In the genomic region with DNA sequence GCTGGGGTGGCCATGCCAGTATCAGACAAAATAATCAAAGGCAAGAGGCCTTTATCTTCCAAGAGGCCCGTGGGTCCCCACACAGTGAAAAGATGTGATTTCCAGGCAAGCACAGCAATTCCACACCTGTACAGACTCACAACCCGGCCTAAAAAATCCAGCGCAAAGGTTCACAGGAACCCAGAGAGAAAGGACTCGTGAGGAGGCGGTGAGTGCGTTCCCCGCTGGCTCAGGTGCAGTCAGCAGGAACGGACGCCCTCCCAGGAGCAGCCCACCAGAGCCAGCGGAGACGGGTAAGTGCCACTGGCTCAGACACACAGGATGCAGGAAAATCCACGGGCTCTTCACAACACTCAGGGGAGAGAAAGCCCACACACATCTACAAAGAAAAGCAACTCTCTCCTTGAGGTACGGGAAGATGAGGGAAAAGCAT, we compare ENCODE assay signal across 17 cellular contexts. TPM values are rescaled to one million over a fixed set of nuclear protein-coding genes. Genes with fewer than 3 reads are reported as not detected.
A peak's percentile ranks its signal among the peaks of the same experiment; 100 is the strongest.
DNase-seq lines count a peak whose midpoint lies in the region; ATAC-seq and TF ChIP-seq lines count a peak whose summit lies in the region.
"Had no signal": no experiment of that assay in that cellular context is flagged by ENCODE, and none has a peak within 500 bp of the region (broad histone marks: within the 10 kb centered on the region; RNA-seq: fewer than 3 reads in every experiment).

No MANE protein-coding gene starts in this region.

- no peaks in the 10 kb centered on the region for H3K9me3 ChIP-seq in hepatocyte (ENCODE audit: low read depth)
- H3K9me3 ChIP-seq in neural progenitor cell (ENCODE audit: low read depth), result no peaks in the 10 kb centered on the region
- no peaks in the 10 kb centered on the region for H3K9me3 ChIP-seq in upper lobe of left lung
- H3K9me3 ChIP-seq: breast epithelium, thyroid gland had no signal

- no peak for TF ChIP-seq POLR2A in upper lobe of left lung (IDR thresholded peaks at IDR 0.05)

- no peaks in the 10 kb centered on the region for H3K9me2 ChIP-seq in hepatocyte (replicated peaks; ENCODE audit: insufficient read depth)

- H3K27me3 Mint-ChIP-seq in natural killer cell (ENCODE audit: low read depth in 2 of 2), result no peaks in the 10 kb centered on the region
- H3K27me3 Mint-ChIP-seq in natural killer cell treated with Interleukin-12 subunit alpha and Interleukin-12 subunit beta and Interleukin-15 and Interleukin-18, amount 100 ng/mL, for 72 hours, result no peaks in the 10 kb centered on the region
- no peaks in the 10 kb centered on the region for H3K27me3 Mint-ChIP-seq in neural progenitor cell (ENCODE audit: insufficient read depth, low read depth)

- H3K4me3 Mint-ChIP-seq in natural killer cell, result peak overlapping the region; percentile 17
- no peak overlapping the region for H3K4me3 Mint-ChIP-seq in natural killer cell treated with Interleukin-12 subunit alpha and Interleukin-12 subunit beta and Interleukin-15 and Interleukin-18, amount 100 ng/mL, for 72 hours
- no peak overlapping the region for H3K4me3 Mint-ChIP-seq in neural progenitor cell

- H3K4me2 ChIP-seq in hepatocyte (peak overlapping the region; percentile 93), neural progenitor cell (no peak overlapping the region)

- H3K4me1 Mint-ChIP-seq in natural killer cell (peaks cover 27 to 40% of the 10 kb centered on the region in 2 donors), neural progenitor cell (peaks cover 28% of the 10 kb centered on the region)
- H3K4me1 Mint-ChIP-seq in natural killer cell treated with Interleukin-12 subunit alpha and Interleukin-12 subunit beta and Interleukin-15 and Interleukin-18, amount 100 ng/mL, for 72 hours (ENCODE audit: low read depth in 2 of 2), result peaks cover 26 to 31% of the 10 kb centered on the region in 2 donors

- H3K36me3 ChIP-seq in hepatocyte (replicated peaks; ENCODE audit: insufficient read depth, low read depth), result no peaks in the 10 kb centered on the region
- no peaks in the 10 kb centered on the region for H3K36me3 ChIP-seq in neural progenitor cell
- H3K36me3 ChIP-seq in upper lobe of left lung, result peaks cover 0 to 12% (median 3%) of the 10 kb centered on the region in 4 donors
- H3K36me3 ChIP-seq: breast epithelium, thyroid gland had no signal

- H3K9me3 Mint-ChIP-seq in natural killer cell, result no peaks in the 10 kb centered on the region
- H3K9me3 Mint-ChIP-seq in natural killer cell treated with Interleukin-12 subunit alpha and Interleukin-12 subunit beta and Interleukin-15 and Interleukin-18, amount 100 ng/mL, for 72 hours, result no peaks in the 10 kb centered on the region
- no peaks in the 10 kb centered on the region for H3K9me3 Mint-ChIP-seq in neural progenitor cell
- H3K9me3 Mint-ChIP-seq: activated naive CD4-positive, alpha-beta T cell treated with anti-CD3 and anti-CD28 coated beads, Interleukin-2, amount 50 U/mL, for 72 hours had no signal

- H3K9ac ChIP-seq in neural progenitor cell, result peak overlapping the region; percentile 36

- H3F3A ChIP-seq in neural progenitor cell (ENCODE audit: low read depth), result peaks cover 9% of the 10 kb centered on the region

- H3K36me3 Mint-ChIP-seq in natural killer cell, result no peaks in the 10 kb centered on the region
- H3K36me3 Mint-ChIP-seq in natural killer cell treated with Interleukin-12 subunit alpha and Interleukin-12 subunit beta and Interleukin-15 and Interleukin-18, amount 100 ng/mL, for 72 hours, result no peaks in the 10 kb centered on the region
- H3K36me3 Mint-ChIP-seq in neural progenitor cell, result no peaks in the 10 kb centered on the region
- H3K36me3 Mint-ChIP-seq: activated naive CD4-positive, alpha-beta T cell treated with anti-CD3 and anti-CD28 coated beads, Interleukin-2, amount 50 U/mL, for 72 hours had no signal

- H4K20me1 ChIP-seq in hepatocyte (ENCODE audit: insufficient read depth, poor library complexity, severe bottlenecking), result peaks cover 77% of the 10 kb centered on the region
- H4K20me1 ChIP-seq in neural progenitor cell (ENCODE audit: low read depth), result peaks cover 41% of the 10 kb centered on the region

- intact Hi-C loops in natural killer cell (cut with micrococcal nuclease), result loop anchor here (5.0 kb wide), 1 partner anchor 77 kb away; no protein-coding TSS in a partner anchor

- H3K4me3 ChIP-seq in hepatocyte, result peak overlapping the region; percentile 12
- H3K4me3 ChIP-seq in neural progenitor cell, result no peak overlapping the region
- no peak overlapping the region for H3K4me3 ChIP-seq in upper lobe of left lung
- H3K4me3 ChIP-seq: PC-9, thyroid gland had no signal

- 76% methylated on average over 13 of the region's 13 CpGs for WGBS in hepatocyte (ENCODE audit: low lambda C conversion rate, missing lambda C conversion rate)
- WGBS in upper lobe of left lung, 2 donors, result 83 to 85% methylated on average over 13 of the region's 13 CpGs

- no peak for TF ChIP-seq EP300 in upper lobe of left lung (IDR thresholded peaks at IDR 0.05)

- H2AFZ ChIP-seq in hepatocyte (no peak overlapping the region), neural progenitor cell (replicated peaks) (no peak overlapping the region)
- H2AFZ ChIP-seq: PC-9 had no signal

- no peak for ATAC-seq in natural killer cell
- no peak for ATAC-seq in natural killer cell treated with Interleukin-12 subunit alpha and Interleukin-12 subunit beta and Interleukin-15 and Interleukin-18, amount 100 ng/mL, for 72 hours
- no peak for ATAC-seq in upper lobe of left lung (ENCODE audit: low FRiP score in 2 of 2)
- ATAC-seq in HG02938 (IDR thresholded peaks at IDR 0.05; ENCODE audit: unreplicated experiment), result no peak
- ATAC-seq: activated naive CD4-positive, alpha-beta T cell treated with anti-CD3 and anti-CD28 coated beads, Interleukin-2, amount 50 U/mL, for 72 hours had no signal

- H3K27ac Mint-ChIP-seq in natural killer cell (peak overlapping the region in 1 of 2 donors; percentile 59), neural progenitor cell (no peak overlapping the region)
- H3K27ac Mint-ChIP-seq in natural killer cell treated with Interleukin-12 subunit alpha and Interleukin-12 subunit beta and Interleukin-15 and Interleukin-18, amount 100 ng/mL, for 72 hours, result no peak overlapping the region
- H3K27ac Mint-ChIP-seq: activated naive CD4-positive, alpha-beta T cell treated with anti-CD3 and anti-CD28 coated beads, Interleukin-2, amount 50 U/mL, for 72 hours had no signal

- H3K4me1 ChIP-seq in hepatocyte (ENCODE audit: insufficient read depth) (peaks cover 58% of the 10 kb centered on the region), neural progenitor cell (peaks cover 9% of the 10 kb centered on the region), upper lobe of left lung (peaks cover 78 to 86% (median 82%) of the 10 kb centered on the region in 4 donors)

- DNase-seq in natural killer cell, result no peak
- DNase-seq in natural killer cell treated with Interleukin-12 subunit alpha and Interleukin-12 subunit beta and Interleukin-15 and Interleukin-18, amount 100 ng/mL, for 72 hours (ENCODE audit: low spot score), result no peak
- DNase-seq in hepatocyte (ENCODE audit: low spot score), result peak; percentile 23
- DNase-seq in neural progenitor cell (ENCODE audit: low spot score), result no peak
- no peak for DNase-seq in upper lobe of left lung
- no peak for DNase-seq in SK-N-DZ (ENCODE audit: low spot score)
- no peak for DNase-seq in NCI-H226
- DNase-seq: DMS 273 treated with DMSO at 0.1 percent for 48 hours; effector CD8-positive, alpha-beta T cell; NCI-H187; NCI-H524; PC-9; stimulated activated CD4-positive, alpha-beta T cell treated with anti-CD3 and anti-CD28 coated beads, Interleukin-1b, Interleukin-23, amount 100 ng/mL, for 48 hours; thyroid gland had no signal

- no peaks in the 10 kb centered on the region for H3K27me3 ChIP-seq in hepatocyte
- H3K27me3 ChIP-seq in neural progenitor cell, result no peaks in the 10 kb centered on the region
- no peaks in the 10 kb centered on the region for H3K27me3 ChIP-seq in upper lobe of left lung
- H3K27me3 ChIP-seq: breast epithelium, thyroid gland had no signal

- peaks cover 89% of the 10 kb centered on the region for H3K79me2 ChIP-seq in hepatocyte
- H3K79me2 ChIP-seq in neural progenitor cell (ENCODE audit: low read depth), result peaks cover 46% of the 10 kb centered on the region

- H3K27ac ChIP-seq in hepatocyte (peak overlapping the region; percentile 94), neural progenitor cell (no peak overlapping the region), upper lobe of left lung (peak overlapping the region in 3 of 4 donors; percentile 76 to 81 (median 80))
- H3K27ac ChIP-seq: PC-9 had no signal

- TF ChIP-seq CTCF in natural killer cell (IDR thresholded peaks at IDR 0.05) (no peak), hepatocyte (IDR thresholded peaks at IDR 0.05; ENCODE audit: poor library complexity) (no peak), neural progenitor cell (IDR thresholded peaks at IDR 0.05) (no peak), upper lobe of left lung (IDR thresholded peaks at IDR 0.05) (no peak)

RNA-seq across cellular contexts. Expression of a gene that starts 4.4 kb away (rescaled TPM):
- total RNA-seq in natural killer cell (10 to 100 TPM; 49.3 to 61.8 (median 54.8) TPM), hepatocyte (33.3 and 40.9 TPM in 2 replicates), neural progenitor cell (ENCODE audit: low replicate concordance) (8.5 and 17.5 TPM in 2 replicates), upper lobe of left lung (10 to 100 TPM; 39.5 to 97.4 (median 53.4) TPM)
- total RNA-seq in natural killer cell treated with Interleukin-12 subunit alpha and Interleukin-12 subunit beta and Interleukin-15 and Interleukin-18, amount 100 ng/mL, for 72 hours, result 10 to 100 TPM; 53.2 to 56.4 TPM
- 80.9 and 84.0 TPM in 2 replicates for polyA plus RNA-seq in hepatocyte
- 15.3 and 20.2 TPM in 2 replicates for polyA plus RNA-seq in SK-N-DZ (2014; cell fraction: cytosol; rRNA removed)
- 11.7 and 13.1 TPM in 2 replicates for polyA plus RNA-seq in SK-N-DZ (2014; cell fraction: nucleus; rRNA removed)
